ENCODE assay signal across 19 cellular contexts in the genomic region with DNA sequence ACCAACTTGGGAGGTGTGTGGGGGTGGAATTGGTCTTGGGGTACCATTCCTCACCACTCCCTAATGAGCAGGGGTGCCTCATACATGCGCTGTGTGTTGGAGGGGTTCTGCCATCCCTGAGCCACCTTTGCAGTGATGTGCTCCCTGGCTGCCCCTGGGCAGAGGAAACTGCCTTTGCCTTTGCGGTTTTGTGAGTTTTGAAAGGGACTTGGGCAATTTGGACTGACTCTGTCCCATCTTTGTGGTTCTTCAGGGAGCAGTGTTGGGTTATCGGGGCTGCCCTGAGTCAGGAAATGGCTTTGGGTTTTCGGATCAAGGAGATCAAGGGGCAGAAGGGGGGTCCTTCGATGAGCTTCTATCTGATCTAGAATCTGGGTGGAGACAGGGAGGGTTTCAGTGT.
"Had no signal": no experiment of that assay in that cellular context is flagged by ENCODE, and none has a peak within 500 bp of the region (broad histone marks: within the 10 kb centered on the region; RNA-seq: fewer than 3 reads in every experiment).

No MANE protein-coding gene starts in this region.

- DNase-seq: effector memory CD8-positive, alpha-beta T cell; esophagus squamous epithelium; foreskin fibroblast; head of caudate nucleus; kidney; left colon; left ventricle myocardium superior; mesendoderm; naive thymus-derived CD4-positive, alpha-beta T cell; nephron progenitor cell; psoas muscle; retina; stimulated activated CD4-positive, alpha-beta T cell treated with anti-CD3 and anti-CD28 coated beads, Interleukin-4, amount 100 ng/mL, for 1 hour; testis; transverse colon had no signal

- H3K4me3 ChIP-seq: esophagus squamous epithelium, hepatocyte, psoas muscle, right lobe of liver, testis, transverse colon had no signal

- FAIRE-seq: colon, kidney had no signal

- ATAC-seq: effector memory CD8-positive, alpha-beta T cell; left colon; left ventricle myocardium superior; naive thymus-derived CD4-positive, alpha-beta T cell; psoas muscle; right lobe of liver; stimulated activated memory B cell treated with anti-CD40 and anti-IgM and Interleukin-4, amounts not matched to agents 10 μg/mL and 1 μg/mL and 100 μg/mL, for 72 hours had no signal
